ENCODE assay signal across 1 cellular context in the genomic region with DNA sequence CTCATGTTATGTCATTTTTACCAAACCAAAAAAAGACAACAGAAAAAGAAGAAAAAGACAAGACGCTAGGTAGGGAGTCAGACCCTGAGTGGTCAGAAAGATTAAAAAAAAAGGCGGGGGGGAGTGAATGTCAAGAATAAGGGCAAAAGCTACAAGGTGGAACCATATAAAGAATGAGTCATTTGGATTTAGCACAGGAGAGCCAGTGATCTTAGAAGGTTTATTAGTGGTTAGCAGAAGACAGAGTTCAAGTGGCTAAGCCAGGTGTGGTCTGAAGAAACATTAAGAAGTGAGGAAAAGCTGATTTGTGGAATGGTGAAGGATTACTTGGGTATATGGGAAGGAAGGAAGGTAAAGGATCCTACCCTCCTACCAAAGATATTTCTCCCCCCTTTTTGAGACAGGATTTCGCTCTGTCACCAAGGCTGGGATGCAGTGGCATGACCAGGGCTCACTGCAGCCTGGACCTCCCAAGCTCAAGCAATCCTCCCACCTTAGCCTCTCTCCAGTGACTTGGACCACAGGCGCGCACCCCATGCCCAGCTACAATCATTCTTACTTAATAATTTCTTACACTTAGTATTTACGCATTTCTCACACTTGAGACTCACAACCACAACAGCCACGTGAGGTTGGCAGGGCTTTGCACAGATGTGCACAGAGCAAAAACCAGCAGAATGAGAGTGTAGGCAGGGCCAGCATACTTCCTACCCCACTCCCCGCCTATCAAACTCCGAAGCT.
TF ChIP-seq lines count a peak whose summit lies in the region.

No MANE protein-coding gene starts in this region.

TF ChIP-seq in H1, 55 proteins besides CTCF, POLR2A, EP300 and RAD21:
- no peak for TF ChIP-seq JUN (IDR thresholded peaks at IDR 0.05; ENCODE audit: low read depth, low read length)
TF ChIP-seq in H1: peak in this region for 0.
